In genomic region chr7:117951285-117951684, GRCh38 we compare ENCODE assay signal across 18 cellular contexts.
"Had no signal": no experiment of that assay in that cellular context is flagged by ENCODE, and none has a peak within 500 bp of the region (broad histone marks: within the 10 kb centered on the region; RNA-seq: fewer than 3 reads in every experiment).

No MANE protein-coding gene starts in this region.

- H3K9me3 Mint-ChIP-seq: activated CD8-positive, alpha-beta T cell treated with anti-CD3 and anti-CD28 coated beads for 36 hours; activated T-cell treated with anti-CD3 and anti-CD28 coated beads, Interleukin-2, amount 50 U/mL, for 72 hours had no signal

- DNase-seq: activated CD4-positive, alpha-beta T cell treated with anti-CD3 and anti-CD28 coated beads for 4 hours; activated CD8-positive, alpha-beta memory T cell treated with anti-CD3 and anti-CD28 coated beads, Interleukin-2, amount 50 U/mL, for 4 hours; activated CD8-positive, alpha-beta T cell treated with anti-CD3 and anti-CD28 coated beads for 36 hours; activated naive CD4-positive, alpha-beta T cell; activated T-cell treated with anti-CD3 and anti-CD28 coated beads, Interleukin-2, amount 50 U/mL, for 72 hours; central memory CD4-positive, alpha-beta T cell; cortex of kidney; effector CD8-positive, alpha-beta T cell; hippocampal formation; naive thymus-derived CD8-positive, alpha-beta T cell; psoas muscle; sigmoid colon; stimulated activated naive CD4-positive, alpha-beta T cell treated with Interleukin-2 at 50 U/mL for 16 hours; upper lobe of right lung; WERI-Rb-1 had no signal

- H3K27ac ChIP-seq: psoas muscle, sigmoid colon, suprapubic skin, upper lobe of right lung, WERI-Rb-1 had no signal

- H3K4me3 Mint-ChIP-seq: activated CD8-positive, alpha-beta T cell treated with anti-CD3 and anti-CD28 coated beads for 36 hours; activated T-cell treated with anti-CD3 and anti-CD28 coated beads, Interleukin-2, amount 50 U/mL, for 72 hours; naive thymus-derived CD8-positive, alpha-beta T cell had no signal

- H3K36me3 ChIP-seq: sigmoid colon, suprapubic skin, upper lobe of right lung, WERI-Rb-1 had no signal

- H3K4me3 ChIP-seq: mucosa of descending colon, psoas muscle, sigmoid colon, suprapubic skin, upper lobe of right lung had no signal

- ATAC-seq: activated CD8-positive, alpha-beta T cell treated with anti-CD3 and anti-CD28 coated beads for 36 hours; activated T-cell treated with anti-CD3 and anti-CD28 coated beads, Interleukin-2, amount 50 U/mL, for 72 hours; left lobe of liver; naive thymus-derived CD8-positive, alpha-beta T cell; psoas muscle; upper lobe of right lung had no signal

- H3K27me3 ChIP-seq: sigmoid colon, suprapubic skin, upper lobe of right lung had no signal

- H3K9me3 ChIP-seq: mucosa of descending colon, psoas muscle, sigmoid colon, suprapubic skin, upper lobe of right lung had no signal

- H3K4me1 ChIP-seq: psoas muscle, sigmoid colon, upper lobe of right lung had no signal

- H3K27ac Mint-ChIP-seq: activated CD8-positive, alpha-beta T cell treated with anti-CD3 and anti-CD28 coated beads for 36 hours; activated T-cell treated with anti-CD3 and anti-CD28 coated beads, Interleukin-2, amount 50 U/mL, for 72 hours; naive thymus-derived CD8-positive, alpha-beta T cell had no signal

- H3K4me1 Mint-ChIP-seq: naive thymus-derived CD8-positive, alpha-beta T cell had no signal

- H3K36me3 Mint-ChIP-seq: naive thymus-derived CD8-positive, alpha-beta T cell had no signal
